In the genomic region with DNA sequence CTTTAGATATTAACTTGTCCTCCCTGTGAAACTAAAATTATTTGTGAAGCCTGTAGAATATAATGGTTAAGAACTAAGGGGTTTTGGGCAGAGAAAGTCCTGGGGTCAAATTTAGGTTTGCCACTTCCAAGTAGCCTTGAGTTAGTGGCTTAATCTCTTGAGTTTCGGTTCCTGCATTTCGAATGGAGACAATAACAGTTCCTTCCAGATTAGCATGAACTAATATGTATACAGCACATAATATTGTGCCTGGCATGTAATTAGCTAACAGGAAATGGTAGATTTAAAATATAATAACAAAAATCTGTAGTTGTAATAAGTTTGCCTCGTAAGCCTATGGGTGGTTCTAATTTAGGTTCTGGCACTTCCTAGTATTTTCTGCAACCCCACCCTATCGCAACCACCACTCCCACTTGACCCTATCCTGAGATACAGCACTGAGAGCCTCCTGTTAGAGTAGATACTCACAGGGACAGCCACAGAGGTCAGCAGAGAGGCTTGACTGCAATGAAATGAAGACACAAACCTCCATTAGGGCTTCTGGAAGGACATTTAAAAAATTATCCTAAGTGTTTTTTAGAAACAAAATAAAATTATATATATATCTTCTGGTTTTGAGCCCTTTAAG, we compare ENCODE assay signal across 23 cellular contexts. TPM values are rescaled to one million over a fixed set of nuclear protein-coding genes. Genes with fewer than 3 reads are reported as not detected.
DNase-seq lines count a peak whose midpoint lies in the region; ATAC-seq, FAIRE-seq and TF ChIP-seq lines count a peak whose summit lies in the region.
"Had no signal": no experiment of that assay in that cellular context is flagged by ENCODE, and none has a peak within 500 bp of the region (broad histone marks: within the 10 kb centered on the region; RNA-seq: fewer than 3 reads in every experiment).

No MANE protein-coding gene starts in this region.

- no peak; the same call in 1 of the 2 replicates for TF ChIP-seq EP300 in K562 (IDR thresholded peaks at IDR 0.05; ENCODE audit: low read length)

- H3K9me3 ChIP-seq in HCT116 (ENCODE audit: control insufficient read depth in 1 of 2, insufficient read depth in 1 of 2, low read depth in 1 of 2, low read length in 2 of 2): no peaks in the 10 kb centered on the region
- no peaks in the 10 kb centered on the region for H3K9me3 ChIP-seq in OCI-LY1 (ENCODE audit: low read length)
- H3K9me3 ChIP-seq in K562 (replicated peaks; ENCODE audit: control insufficient read depth, insufficient read depth, low read depth, low read length): no peaks in the 10 kb centered on the region
- H3K9me3 ChIP-seq: gastrocnemius medialis, right lobe of liver, thoracic aorta had no signal

- intact Hi-C loops in HCT116 (cut with micrococcal nuclease): no loop called here
- intact Hi-C loops in K562 (cut with micrococcal nuclease): no loop called here

- no peak for DNase-seq in HCT116 (ENCODE audit: low read depth, low spot score)
- DNase-seq in K562 (ENCODE audit: extremely low read depth in 1 of 4, low spot score in 3 of 4): peak; percentile 47 to 76 (median 67)
- peak; percentile 18 for DNase-seq in pons (ENCODE audit: low spot score)
- DNase-seq in NCI-H345 (lab: John Stamatoyannopoulos, UW): no peak
- no peak for DNase-seq in NCI-H1417 (lab: John Stamatoyannopoulos, UW)
- no peak for DNase-seq in epidermal melanocyte (ENCODE audit: insufficient read length, low spot score)
- DNase-seq: activated CD8-positive, alpha-beta memory T cell treated with anti-CD3 and anti-CD28 coated beads for 24 hours; activated naive CD4-positive, alpha-beta T cell treated with Interleukin-2 at 50 U/mL for 16 hours; activated T-cell treated with anti-CD3 and anti-CD28 coated beads, Interleukin-2, amount 50 U/mL, for 4 hours; caudate nucleus; CD4-positive, alpha-beta T cell; gastrocnemius medialis; naive thymus-derived CD8-positive, alpha-beta T cell; NCI-H774; right lobe of liver; T-helper 9 cell had no signal

- H3K27me3 ChIP-seq in HCT116 (ENCODE audit: insufficient read depth, low read length) (no peaks in the 10 kb centered on the region), OCI-LY1 (ENCODE audit: insufficient read depth, low read length) (no peaks in the 10 kb centered on the region), K562 (ENCODE audit: control insufficient read depth in 2 of 2, insufficient read depth in 2 of 2, low read length in 2 of 2) (no peaks in the 10 kb centered on the region)
- H3K27me3 ChIP-seq: gastrocnemius medialis, right lobe of liver had no signal

- FAIRE-seq in K562 (lab: Jason Lieb, UNC): peak; percentile 87
- FAIRE-seq: endothelial cell of umbilical vein had no signal

- TF ChIP-seq CTCF in HCT116 (IDR thresholded peaks at IDR 0.05 in 2 of 3, conservative IDR thresholded peaks at IDR 0.05 in 1 of 3; ENCODE audit: borderline replicate concordance in 1 of 3, insufficient read depth in 1 of 3, low read depth in 2 of 3, low read length in 2 of 3) (no peak), OCI-LY1 (IDR thresholded peaks at IDR 0.05; ENCODE audit: low read length) (no peak), K562 (IDR thresholded peaks at IDR 0.05 in 2 of 3, conservative IDR thresholded peaks at IDR 0.05 in 1 of 3; ENCODE audit: insufficient read depth in 2 of 3, low read depth in 1 of 3, low read length in 3 of 3) (no peak)

- WGBS in K562 (ENCODE audit: insufficient coverage, low coverage, missing lambda C conversion rate): 4% methylated on average over 4 of the region's 4 CpGs

- no peaks in the 10 kb centered on the region for H3K9me2 ChIP-seq in HCT116 (ENCODE audit: insufficient read depth)
- H3K9me2 ChIP-seq in OCI-LY1 (ENCODE audit: low read depth, low read length): no peaks in the 10 kb centered on the region

- ATAC-seq in HCT116 (no peak), K562 (peak; percentile 99), GM18520 (IDR thresholded peaks at IDR 0.05; ENCODE audit: unreplicated experiment) (no peak)
- ATAC-seq: activated T-cell treated with anti-CD3 and anti-CD28 coated beads, Interleukin-2, amount 50 U/mL, for 4 hours; gastrocnemius medialis; naive thymus-derived CD8-positive, alpha-beta T cell had no signal

- H3K27ac ChIP-seq in HCT116 (ENCODE audit: low read depth, low read length) (no peak overlapping the region), OCI-LY1 (ENCODE audit: low read depth, low read length, poor library complexity, severe bottlenecking) (peak overlapping the region; percentile 82), K562 (ENCODE audit: extremely low read depth, low read depth, low read length) (peak overlapping the region; percentile 40)
- H3K27ac ChIP-seq: gastrocnemius medialis, right lobe of liver, thoracic aorta had no signal

- BruUV-seq in HCT116 (replicated peaks; lab: Mats Ljungman, UMichigan) (no TSS peak), K562 (replicated peaks; lab: Mats Ljungman, UMichigan) (no TSS peak)

- RAD21 ChIA-PET in HCT116 (lab: Charles Lee; ENCODE audit: low non-redundant PET in 1 of 2, low total read pairs in 2 of 2, uncharacterized antibody in 2 of 2, unreplicated experiment in 2 of 2): no interaction called here

- H3K36me3 ChIP-seq in HCT116 (ENCODE audit: control insufficient read depth in 1 of 2, insufficient read depth in 2 of 2, low read length in 2 of 2) (no peaks in the 10 kb centered on the region), OCI-LY1 (ENCODE audit: insufficient read depth, low read length) (no peaks in the 10 kb centered on the region), K562 (ENCODE audit: control insufficient read depth, insufficient read depth, low read length) (no peaks in the 10 kb centered on the region)
- H3K36me3 ChIP-seq: gastrocnemius medialis, right lobe of liver, thoracic aorta had no signal

- H3K4me2 ChIP-seq in HCT116 (ENCODE audit: low read length) (peak overlapping the region; percentile 60), OCI-LY1 (ENCODE audit: low read length) (peak overlapping the region; percentile 36), K562 (ENCODE audit: insufficient read depth, low read length) (no peak overlapping the region)

- TF ChIP-seq RAD21 in HCT116 (IDR thresholded peaks at IDR 0.05; ENCODE audit: low read depth): no peak
- TF ChIP-seq RAD21 in K562 (CRISPR knock-in tag; conservative IDR thresholded peaks at IDR 0.05 in 1 of 2, IDR thresholded peaks at IDR 0.05 in 1 of 2): no peak

- H3K79me2 ChIP-seq in HCT116 (ENCODE audit: insufficient read depth, low read length) (no peaks in the 10 kb centered on the region), OCI-LY1 (ENCODE audit: insufficient read depth, low read length) (no peaks in the 10 kb centered on the region), K562 (ENCODE audit: control insufficient read depth, insufficient read depth, low read length) (no peaks in the 10 kb centered on the region)

- in situ Hi-C loops in K562 (cut with MboI): no loop called here

- POLR2A ChIA-PET in HCT116 (lab: Charles Lee): no interaction called here
- POLR2A ChIA-PET in K562 (lab: Yijun Ruan, JAX): no interaction called here

- H3K9ac ChIP-seq in HCT116 (ENCODE audit: low read length): no peak overlapping the region
- H3K9ac ChIP-seq in OCI-LY1 (ENCODE audit: low read length): no peak overlapping the region; the same call in 1 of the 2 replicates
- peak overlapping the region in 1 of 2 experiments; percentile 23; a peak in 1 of 4 replicates for H3K9ac ChIP-seq in K562 (ENCODE audit: insufficient read depth in 1 of 2, low read depth in 2 of 2, low read length in 2 of 2)

- H3K4me1 ChIP-seq in HCT116 (ENCODE audit: control insufficient read depth in 1 of 2, insufficient read depth in 2 of 2, low read length in 2 of 2) (peaks cover 8 to 14% of the 10 kb centered on the region in 2 experiments; a peak in 3 of 4 replicates), OCI-LY1 (ENCODE audit: insufficient read depth, low read length, severe bottlenecking) (peaks cover 20% of the 10 kb centered on the region), K562 (replicated peaks in 1 of 2; ENCODE audit: control insufficient read depth in 2 of 2, insufficient read depth in 2 of 2, low read length in 2 of 2) (peaks cover 0 to 13% of the 10 kb centered on the region in 2 experiments; a peak in 2 of 5 replicates)
- H3K4me1 ChIP-seq: gastrocnemius medialis, right lobe of liver had no signal

- no peaks in the 10 kb centered on the region for H4K20me1 ChIP-seq in HCT116 (ENCODE audit: insufficient read depth)
- no peaks in the 10 kb centered on the region for H4K20me1 ChIP-seq in OCI-LY1 (ENCODE audit: insufficient read depth, low read length)
- H4K20me1 ChIP-seq in K562 (replicated peaks; ENCODE audit: control insufficient read depth, insufficient read depth, low read length): no peaks in the 10 kb centered on the region

- CTCF ChIA-PET in HCT116 (lab: Charles Lee): no interaction called here
- CTCF ChIA-PET in K562 (lab: Yijun Ruan, JAX; ENCODE audit: low intra/inter-chr PET ratio): no interaction called here

- peak overlapping the region; percentile 47 for H2AFZ ChIP-seq in HCT116 (ENCODE audit: low read depth, low read length, poor library complexity, severe bottlenecking)
- H2AFZ ChIP-seq in OCI-LY1 (ENCODE audit: low read length): no peak overlapping the region
- H2AFZ ChIP-seq in K562 (ENCODE audit: low read depth, low read length): peak overlapping the region; percentile 83

- H3F3A ChIP-seq in OCI-LY1 (ENCODE audit: insufficient read depth, low read length): no peaks in the 10 kb centered on the region

- no peaks in the 10 kb centered on the region for H3K9me1 ChIP-seq in K562 (ENCODE audit: control insufficient read depth, insufficient read depth, low read length)

- no peak for TF ChIP-seq POLR2A in HCT116 (IDR thresholded peaks at IDR 0.05; ENCODE audit: borderline replicate concordance, extremely low read depth, insufficient read depth, insufficient read length)
- TF ChIP-seq POLR2A in K562 (conservative IDR thresholded peaks at IDR 0.05): no peak

- H3K4me3 ChIP-seq in HCT116 (replicated peaks in 1 of 2; ENCODE audit: low read depth in 1 of 2, low read length in 2 of 2): no peak overlapping the region
- no peak overlapping the region for H3K4me3 ChIP-seq in OCI-LY1 (ENCODE audit: low read depth, low read length, poor library complexity, severe bottlenecking)
- H3K4me3 ChIP-seq in K562: no peak overlapping the region
- H3K4me3 ChIP-seq: gastrocnemius medialis, right lobe of liver, thoracic aorta had no signal

RNA-seq across cellular contexts. Expression of gene SPINK9, which starts 8.4 kb away (rescaled TPM):
- total RNA-seq in HCT116 (2021; ENCODE audit: unreplicated experiment): not detected
- not detected in 2 replicates for polyA plus RNA-seq in HCT116 (2012)
- not detected in 2 replicates for total RNA-seq in K562 (2011; cell fraction: chromatin; rRNA removed; ENCODE audit: low replicate concordance)
- not detected in 2 replicates for total RNA-seq in K562 (2011; cell fraction: nucleolus; rRNA removed)
- not detected in 2 replicates for total RNA-seq in K562 (2011; cell fraction: nucleoplasm; rRNA removed)
- total RNA-seq in K562 (2014; rRNA removed): not detected in 2 replicates
- total RNA-seq in K562 (2014; rRNA removed; fragmentation: Illumina TruSeq; extraction: Trizol): not detected in 2 replicates
- not detected in 2 replicates for total RNA-seq in K562 (2015; rRNA removed; fragmentation: Illumina TruSeq; extraction: Trizol)
- not detected in 2 replicates for total RNA-seq in K562 (2021)
- not detected in 2 replicates for polyA plus RNA-seq in K562 (2011; rRNA removed)
- polyA plus RNA-seq in K562 (2011; cell fraction: cytosol; rRNA removed): not detected in 2 replicates
- polyA plus RNA-seq in K562 (2011; cell fraction: nucleus; rRNA removed): not detected in 2 replicates
- not detected in 2 replicates for polyA plus RNA-seq in K562 (2012)
- not detected in 2 replicates for polyA plus RNA-seq in K562 (2014; fragmentation: Illumina TruSeq; extraction: Trizol)
- polyA plus RNA-seq in K562 (2014; fragmentation: Nextera tagmentation; extraction: Ambion mirVana): not detected
- not detected in 2 replicates for polyA plus RNA-seq in K562 (2014; rRNA removed)
- polyA minus RNA-seq in K562 (2011; rRNA and poly(A)+ RNA removed): not detected in 2 replicates
- not detected in 2 replicates for polyA minus RNA-seq in K562 (2011; cell fraction: cytosol; rRNA and poly(A)+ RNA removed)
- not detected in 2 replicates for polyA minus RNA-seq in K562 (2011; cell fraction: nucleus; rRNA and poly(A)+ RNA removed)
- total RNA-seq: activated T-cell treated with anti-CD3 and anti-CD28 coated beads, Interleukin-2, amount 50 U/mL, for 4 hours; CD4-positive, alpha-beta T cell; dermis microvascular lymphatic vessel endothelial cell; endothelial cell of umbilical vein; gastrocnemius medialis; mesenteric fat pad; naive thymus-derived CD8-positive, alpha-beta T cell; osteocyte; right lobe of liver; thoracic aorta had no signal
- polyA plus RNA-seq: endothelial cell of umbilical vein; naive thymus-derived CD8-positive, alpha-beta T cell had no signal

RNA-seq across cellular contexts. Expression of gene SPINK7, which starts 31.5 kb away (rescaled TPM):
- total RNA-seq in HCT116 (2021; ENCODE audit: unreplicated experiment) (not detected), K562 (2014; rRNA removed) (not detected in 2 replicates), K562 (2014; rRNA removed; fragmentation: Illumina TruSeq; extraction: Trizol) (not detected in 2 replicates), K562 (2015; rRNA removed; fragmentation: Illumina TruSeq; extraction: Trizol) (not detected in 2 replicates), K562 (2021) (not detected in 2 replicates)
- 0.12 TPM in 1 of 2 replicates, not detected in the other for polyA plus RNA-seq in HCT116 (2012)
- total RNA-seq in K562 (2011; cell fraction: chromatin; rRNA removed; ENCODE audit: low replicate concordance): not detected in 2 replicates
- total RNA-seq in K562 (2011; cell fraction: nucleolus; rRNA removed): not detected in 2 replicates
- total RNA-seq in K562 (2011; cell fraction: nucleoplasm; rRNA removed): not detected in 2 replicates
- polyA plus RNA-seq in K562 (2011; rRNA removed) (not detected in 2 replicates), K562 (2014; fragmentation: Illumina TruSeq; extraction: Trizol) (not detected in 2 replicates), K562 (2014; fragmentation: Nextera tagmentation; extraction: Ambion mirVana) (not detected), K562 (2014; rRNA removed) (not detected in 2 replicates)
- not detected in 2 replicates for polyA plus RNA-seq in K562 (2011; cell fraction: cytosol; rRNA removed)
- not detected in 2 replicates for polyA plus RNA-seq in K562 (2011; cell fraction: nucleus; rRNA removed)
- polyA plus RNA-seq in K562 (2012): not detected in 2 replicates
- polyA minus RNA-seq in K562 (2011; rRNA and poly(A)+ RNA removed): not detected in 2 replicates
- not detected in 2 replicates for polyA minus RNA-seq in K562 (2011; cell fraction: cytosol; rRNA and poly(A)+ RNA removed)
- not detected in 2 replicates for polyA minus RNA-seq in K562 (2011; cell fraction: nucleus; rRNA and poly(A)+ RNA removed)
- total RNA-seq: activated T-cell treated with anti-CD3 and anti-CD28 coated beads, Interleukin-2, amount 50 U/mL, for 4 hours; CD4-positive, alpha-beta T cell; dermis microvascular lymphatic vessel endothelial cell; endothelial cell of umbilical vein; gastrocnemius medialis; mesenteric fat pad; naive thymus-derived CD8-positive, alpha-beta T cell; osteocyte; right lobe of liver; thoracic aorta had no signal
- polyA plus RNA-seq: endothelial cell of umbilical vein; naive thymus-derived CD8-positive, alpha-beta T cell had no signal

RNA-seq across cellular contexts. Expression of gene FBXO38, which starts 40.0 kb away (rescaled TPM):
- total RNA-seq in HCT116 (2021; ENCODE audit: unreplicated experiment) (36.3 TPM), K562 (2014; rRNA removed) (23.6 and 24.2 TPM in 2 replicates), K562 (2014; rRNA removed; fragmentation: Illumina TruSeq; extraction: Trizol) (36.0 and 42.6 TPM in 2 replicates), K562 (2015; rRNA removed; fragmentation: Illumina TruSeq; extraction: Trizol) (35.1 and 39.4 TPM in 2 replicates), K562 (2021) (26.5 and 31.3 TPM in 2 replicates)
- polyA plus RNA-seq in HCT116 (2012): 15.6 TPM in 2 replicates
- 93.0 and 228 TPM in 2 replicates for total RNA-seq in K562 (2011; cell fraction: chromatin; rRNA removed; ENCODE audit: low replicate concordance)
- total RNA-seq in K562 (2011; cell fraction: nucleolus; rRNA removed): 27.8 and 36.8 TPM in 2 replicates
- 72.7 and 134 TPM in 2 replicates for total RNA-seq in K562 (2011; cell fraction: nucleoplasm; rRNA removed)
- polyA plus RNA-seq in K562 (2011; rRNA removed) (25.2 and 37.2 TPM in 2 replicates), K562 (2014; fragmentation: Illumina TruSeq; extraction: Trizol) (28.3 and 32.4 TPM in 2 replicates), K562 (2014; fragmentation: Nextera tagmentation; extraction: Ambion mirVana) (10 to 100 TPM in 1 of 2 experiments, 1 to 10 TPM in 1; 7.4 to 21.6 TPM), K562 (2014; rRNA removed) (19.0 and 29.3 TPM in 2 replicates)
- 9.8 and 11.9 TPM in 2 replicates for polyA plus RNA-seq in K562 (2011; cell fraction: cytosol; rRNA removed)
- 46.6 and 50.6 TPM in 2 replicates for polyA plus RNA-seq in K562 (2011; cell fraction: nucleus; rRNA removed)
- polyA plus RNA-seq in K562 (2012): 13.6 and 17.9 TPM in 2 replicates
- polyA minus RNA-seq in K562 (2011; rRNA and poly(A)+ RNA removed): 84.8 and 116 TPM in 2 replicates
- polyA minus RNA-seq in K562 (2011; cell fraction: cytosol; rRNA and poly(A)+ RNA removed): 24.6 and 31.4 TPM in 2 replicates
- 88.1 and 152 TPM in 2 replicates for polyA minus RNA-seq in K562 (2011; cell fraction: nucleus; rRNA and poly(A)+ RNA removed)

Comparison
In these comparisons a context has a peak if more than half of its experiments do, and no peak if none do; other contexts are left out.
1. DNase-seq: peak in K562 (4 of 4) and pons (single experiment); none in HCT116 (single experiment), NCI-H345 (single experiment), NCI-H1417 (0 of 3) and epidermal melanocyte (single experiment).
2. Of the 22 proteins assayed by ChIP-seq in both K562 and HCT116: peak only in K562: POLR2AphosphoS5; only in HCT116: none; in both: none; in neither: 20; mixed calls (peak in some experiments, not most) for 1.